ENCODE assay signal across 9 cellular contexts in genomic region chr7:1062296-1063294, GRCh38. TPM values are rescaled to one million over a fixed set of nuclear protein-coding genes. Genes with fewer than 3 reads are reported as not detected.
DNase-seq lines count a peak whose midpoint lies in the region; ATAC-seq and FAIRE-seq lines count a peak whose summit lies in the region.
"Had no signal": no experiment of that assay in that cellular context is flagged by ENCODE, and none has a peak within 500 bp of the region (broad histone marks: within the 10 kb centered on the region; RNA-seq: fewer than 3 reads in every experiment).

No MANE protein-coding gene starts in this region.

- in situ Hi-C loops in KBM-7 (cut with MboI; ENCODE audit: low pct_unique_long_range_greater_than_20kb, low sequenced_read_pairs): no loop called here

- peaks cover 10% of the 10 kb centered on the region for H3K4me1 Mint-ChIP-seq in stimulated activated effector memory CD8-positive, alpha-beta T cell treated with anti-CD3 and anti-CD28 coated beads, Interleukin-12 subunit alpha, Interleukin-12 subunit beta, amount 100 ng/mL, for 72 hours

- no peak overlapping the region for H3K27ac ChIP-seq in aorta (ENCODE audit: low read depth in 1 of 2, low read length in 2 of 2)
- H3K27ac ChIP-seq: colonic mucosa had no signal

- intact Hi-C loops in aorta (cut with DNase I): no loop called here
- intact Hi-C loops in Right ventricle myocardium inferior (cut with DNase I): loop anchor here (5.0 kb wide), 1 partner anchor 35 kb away; no protein-coding TSS in a partner anchor

- FAIRE-seq in frontal cortex (lab: Jason Lieb, UNC): no peak

- H3K4me3 Mint-ChIP-seq in stimulated activated effector memory CD8-positive, alpha-beta T cell treated with anti-CD3 and anti-CD28 coated beads, Interleukin-12 subunit alpha, Interleukin-12 subunit beta, amount 100 ng/mL, for 72 hours: no peak overlapping the region

- peak; percentile 85 for DNase-seq in KBM-7
- DNase-seq in stimulated activated effector memory CD8-positive, alpha-beta T cell treated with anti-CD3 and anti-CD28 coated beads, Interleukin-12 subunit alpha, Interleukin-12 subunit beta, amount 100 ng/mL, for 72 hours (ENCODE audit: low spot score in 2 of 2): no peak
- DNase-seq in frontal cortex (ENCODE audit: low spot score in 2 of 2): no peak
- no peak for DNase-seq in aorta
- DNase-seq in Right ventricle myocardium inferior (ENCODE audit: missing footprints): no peak
- DNase-seq: colonic mucosa, KG1 had no signal

- ATAC-seq in GM19035 (IDR thresholded peaks at IDR 0.05; ENCODE audit: unreplicated experiment) (peak; percentile 61), HG02610 (IDR thresholded peaks at IDR 0.05; ENCODE audit: unreplicated experiment) (peak; percentile 57), aorta (ENCODE audit: low FRiP score) (no peak), Right ventricle myocardium inferior (no peak)
- no peak for ATAC-seq in stimulated activated effector memory CD8-positive, alpha-beta T cell treated with anti-CD3 and anti-CD28 coated beads, Interleukin-12 subunit alpha, Interleukin-12 subunit beta, amount 100 ng/mL, for 72 hours

- H3K9me3 Mint-ChIP-seq in stimulated activated effector memory CD8-positive, alpha-beta T cell treated with anti-CD3 and anti-CD28 coated beads, Interleukin-12 subunit alpha, Interleukin-12 subunit beta, amount 100 ng/mL, for 72 hours: no peaks in the 10 kb centered on the region

- no peaks in the 10 kb centered on the region for H3K9me3 ChIP-seq in aorta (ENCODE audit: control insufficient read depth, low read length)
- H3K9me3 ChIP-seq: colonic mucosa had no signal

- no peaks in the 10 kb centered on the region for H3K36me3 ChIP-seq in aorta (ENCODE audit: control insufficient read depth in 1 of 2, insufficient read depth in 2 of 2, low read length in 1 of 2)
- H3K36me3 ChIP-seq: colonic mucosa had no signal

- H3K27me3 ChIP-seq in aorta (ENCODE audit: control insufficient read depth in 1 of 2, insufficient read depth in 2 of 2, low read length in 1 of 2): no peaks in the 10 kb centered on the region
- H3K27me3 ChIP-seq: colonic mucosa had no signal

- WGBS in aorta, 2 donors: 92 to 93% methylated on average over 33 of the region's 33 CpGs

- peaks cover 10% of the 10 kb centered on the region for H3K36me3 Mint-ChIP-seq in stimulated activated effector memory CD8-positive, alpha-beta T cell treated with anti-CD3 and anti-CD28 coated beads, Interleukin-12 subunit alpha, Interleukin-12 subunit beta, amount 100 ng/mL, for 72 hours

- peak overlapping the region; percentile 20 for H3K27ac Mint-ChIP-seq in stimulated activated effector memory CD8-positive, alpha-beta T cell treated with anti-CD3 and anti-CD28 coated beads, Interleukin-12 subunit alpha, Interleukin-12 subunit beta, amount 100 ng/mL, for 72 hours

- H3K4me3 ChIP-seq in aorta (ENCODE audit: low read length in 2 of 2): no peak overlapping the region
- H3K4me3 ChIP-seq: colonic mucosa had no signal

- no peaks in the 10 kb centered on the region for H3K4me1 ChIP-seq in aorta (ENCODE audit: control insufficient read depth in 1 of 2, insufficient read depth in 2 of 2, low read length in 2 of 2)
- H3K4me1 ChIP-seq: colonic mucosa had no signal

RNA-seq across cellular contexts. Expression of gene GPR146, which starts 18.2 kb away (rescaled TPM):
- 0.82 TPM for total RNA-seq in frontal cortex
- total RNA-seq in aorta: 10 to 100 TPM; 17.4 to 44.2 TPM
- 1 to 10 TPM; 2.2 to 3.5 TPM for polyA plus RNA-seq in aorta
- total RNA-seq in Right ventricle myocardium inferior: 30.6 TPM

RNA-seq across cellular contexts. Expression of gene GPER1, which starts 25.3 kb away (rescaled TPM):
- total RNA-seq in frontal cortex (1.6 TPM), aorta (10 to 100 TPM in 1 of 2 donors, 1 to 10 TPM in 1; 4.5 to 11.2 TPM), Right ventricle myocardium inferior (3.6 TPM)
- 1 to 10 TPM; 2.8 to 5.0 TPM for polyA plus RNA-seq in aorta

Comparison
In these comparisons a context has a peak if more than half of its experiments do, and no peak if none do; other contexts are left out.
1. ATAC-seq: peak in GM19035 (single experiment) and HG02610 (single experiment); none in stimulated activated effector memory CD8-positive, alpha-beta T cell treated with anti-CD3 and anti-CD28 coated beads, Interleukin-12 subunit alpha, Interleukin-12 subunit beta, amount 100 ng/mL, for 72 hours (single experiment), aorta (single experiment) and Right ventricle myocardium inferior (single experiment).
2. RNA of gene GPR146, which starts 18.2 kb away (total RNA-seq): 17.4 to 44.2 TPM in aorta and 30.6 TPM in Right ventricle myocardium inferior (single experiment); 0.82 TPM in frontal cortex (single experiment); every median in the first group is over 10 times any median in the second.